ENCODE assay signal across 10 cellular contexts in the genomic region with DNA sequence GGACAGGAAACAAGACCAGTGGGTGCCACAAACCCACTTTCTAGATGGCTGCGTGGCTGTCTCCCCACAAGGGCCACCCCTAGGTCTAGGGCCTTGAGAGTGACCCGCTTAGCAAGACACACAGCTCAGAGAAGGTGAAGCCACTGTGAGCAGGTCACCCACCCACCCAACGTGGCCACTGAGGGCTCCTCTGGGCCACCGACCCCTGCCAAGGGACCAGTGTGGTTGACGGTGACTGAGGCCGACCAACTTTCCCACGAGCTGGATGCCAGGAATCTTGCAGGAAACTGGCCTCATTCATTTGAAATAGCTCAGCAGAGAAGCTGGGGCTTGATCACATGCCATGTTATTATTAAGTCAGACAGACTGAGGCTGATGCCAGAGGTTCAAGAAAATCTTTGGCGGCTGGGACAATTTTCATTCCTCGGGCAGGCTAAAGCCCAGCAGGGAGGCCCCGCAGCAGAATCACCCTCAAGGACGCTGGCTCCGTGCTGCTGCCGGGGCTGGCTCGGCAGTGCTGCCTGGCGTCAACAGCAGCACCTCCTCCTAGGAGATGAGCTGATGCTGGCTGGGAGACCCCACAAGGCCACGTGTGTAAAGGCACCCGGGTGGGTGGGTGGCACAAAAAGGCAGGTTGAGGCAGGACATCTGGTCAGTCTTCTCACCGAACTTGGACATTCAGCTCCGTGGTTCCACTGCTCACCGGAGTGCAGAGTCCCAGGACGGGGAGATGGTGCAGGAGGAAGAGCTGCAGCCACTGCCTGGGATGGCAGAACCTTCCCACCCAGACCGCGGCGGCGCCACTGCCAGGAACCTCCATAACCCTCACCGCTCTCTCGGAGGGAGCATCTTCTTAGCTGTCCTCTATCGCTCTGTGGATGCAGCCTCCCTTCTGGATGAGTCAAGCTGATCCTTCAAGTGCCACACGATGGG. TPM values are rescaled to one million over a fixed set of nuclear protein-coding genes. Genes with fewer than 3 reads are reported as not detected.
DNase-seq lines count a peak whose midpoint lies in the region; ATAC-seq and TF ChIP-seq lines count a peak whose summit lies in the region.
"Had no signal": no experiment of that assay in that cellular context is flagged by ENCODE, and none has a peak within 500 bp of the region (broad histone marks: within the 10 kb centered on the region; RNA-seq: fewer than 3 reads in every experiment).

No MANE protein-coding gene starts in this region.

- H3K4me1 Mint-ChIP-seq in GM23338 = peaks cover 7% of the 10 kb centered on the region

- H3K4me1 ChIP-seq in GM23338 (ENCODE audit: insufficient read depth) = no peaks in the 10 kb centered on the region

- ATAC-seq in left ventricle myocardium superior = peak; percentile 76
- ATAC-seq in GM23338 = no peak
- no peak for ATAC-seq in GM18517 (IDR thresholded peaks at IDR 0.05; ENCODE audit: unreplicated experiment)
- no peak for ATAC-seq in HG03159 (IDR thresholded peaks at IDR 0.05; ENCODE audit: unreplicated experiment)

- H4K20me1 ChIP-seq in GM23338 (replicated peaks; ENCODE audit: insufficient read depth) = peaks cover 20% of the 10 kb centered on the region; the same call in 1 of the 2 replicates

- H3K4me3 ChIP-seq in retinal pigment epithelial cell (ENCODE audit: low read length) = no peak overlapping the region
- H3K4me3 ChIP-seq in GM23338 = no peak overlapping the region

- H3F3A ChIP-seq in GM23338 (replicated peaks; ENCODE audit: low read depth) = peaks cover 20% of the 10 kb centered on the region

- H3K27me3 ChIP-seq in GM23338 (ENCODE audit: insufficient read depth) = no peaks in the 10 kb centered on the region

- no peak overlapping the region for H3K4me2 ChIP-seq in GM23338

- no peak overlapping the region for H3K27ac Mint-ChIP-seq in GM23338
- H3K27ac Mint-ChIP-seq: T-helper 2 cell treated with Interferon-gamma antibody and Interleukin-4, amounts not matched to agents 5 μg/mL and 100 μg/mL, for 36 hours had no signal

- DNase-seq in G401 (ENCODE audit: low spot score) = peak; percentile 58
- DNase-seq in astrocyte of the hippocampus (ENCODE audit: low read depth, low spot score) = peak; percentile 96
- peak; percentile 71 for DNase-seq in left ventricle myocardium superior
- peak; percentile 93 for DNase-seq in retinal pigment epithelial cell (ENCODE audit: low read depth)
- no peak for DNase-seq in NCI-H226
- DNase-seq in GM23338 (ENCODE audit: low spot score) = no peak
- DNase-seq: DMS153 had no signal

- H3K27me3 Mint-ChIP-seq in GM23338 (ENCODE audit: insufficient read depth, low read depth, poor library complexity) = peaks cover 67% of the 10 kb centered on the region

- H3K9me3 Mint-ChIP-seq in GM23338 = peaks cover 3% of the 10 kb centered on the region; the same call in 1 of the 3 replicates
- H3K9me3 Mint-ChIP-seq: T-helper 2 cell treated with Interferon-gamma antibody and Interleukin-4, amounts not matched to agents 5 μg/mL and 100 μg/mL, for 36 hours had no signal

- peaks cover 15% of the 10 kb centered on the region for H3K79me2 ChIP-seq in GM23338 (replicated peaks; ENCODE audit: insufficient read depth)

- H3K36me3 Mint-ChIP-seq in GM23338 (ENCODE audit: low read depth) = peaks cover 98% of the 10 kb centered on the region

- H2AFZ ChIP-seq in GM23338 = no peak overlapping the region

- in situ Hi-C loops in G401 (cut with HindIII; ENCODE audit: low sequenced_read_pairs) = no loop called here

- intact Hi-C loops in left ventricle myocardium superior (cut with micrococcal nuclease) = loop anchor here (10.0 kb wide), 1 partner anchor 65 kb away; no protein-coding TSS in a partner anchor

- H3K4me3 Mint-ChIP-seq in GM23338 = no peak overlapping the region
- H3K4me3 Mint-ChIP-seq: T-helper 2 cell treated with Interferon-gamma antibody and Interleukin-4, amounts not matched to agents 5 μg/mL and 100 μg/mL, for 36 hours had no signal

- H3K36me3 ChIP-seq in GM23338 (ENCODE audit: insufficient read depth) = peaks cover 12% of the 10 kb centered on the region; the same call in 1 of the 2 replicates

- no peaks in the 10 kb centered on the region for H3K9me2 ChIP-seq in GM23338 (ENCODE audit: insufficient read depth)

- TF ChIP-seq CTCF in retinal pigment epithelial cell (conservative IDR thresholded peaks at IDR 0.05; ENCODE audit: low read depth, low read length) (no peak), GM23338 (conservative IDR thresholded peaks at IDR 0.05; ENCODE audit: low read depth in 2 of 2) (no peak)

- no peak overlapping the region for H3K27ac ChIP-seq in GM23338 (ENCODE audit: low read depth)

TF ChIP-seq in GM23338, 12 proteins besides CTCF, POLR2A, EP300 and RAD21:
- TF ChIP-seq, protein P1, sequence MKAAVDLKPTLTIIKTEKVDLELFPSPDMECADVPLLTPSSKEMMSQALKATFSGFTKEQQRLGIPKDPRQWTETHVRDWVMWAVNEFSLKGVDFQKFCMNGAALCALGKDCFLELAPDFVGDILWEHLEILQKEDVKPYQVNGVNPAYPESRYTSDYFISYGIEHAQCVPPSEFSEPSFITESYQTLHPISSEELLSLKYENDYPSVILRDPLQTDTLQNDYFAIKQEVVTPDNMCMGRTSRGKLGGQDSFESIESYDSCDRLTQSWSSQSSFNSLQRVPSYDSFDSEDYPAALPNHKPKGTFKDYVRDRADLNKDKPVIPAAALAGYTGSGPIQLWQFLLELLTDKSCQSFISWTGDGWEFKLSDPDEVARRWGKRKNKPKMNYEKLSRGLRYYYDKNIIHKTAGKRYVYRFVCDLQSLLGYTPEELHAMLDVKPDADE (IDR thresholded peaks at IDR 0.05) = no peak
- TF ChIP-seq REST (IDR thresholded peaks at IDR 0.05; ENCODE audit: unreplicated experiment) = no peak
- no peak for TF ChIP-seq ZNF331 (CRISPR knock-in tag; IDR thresholded peaks at IDR 0.05; ENCODE audit: low read depth)
- TF ChIP-seq JUNB (IDR thresholded peaks at IDR 0.05; ENCODE audit: unreplicated experiment) = no peak
- TF ChIP-seq CREB1 (CRISPR knock-in tag; IDR thresholded peaks at IDR 0.05; ENCODE audit: low read depth) = no peak
TF ChIP-seq in GM23338: peak in this region for 0.

RNA-seq across cellular contexts. Expression of gene ZRANB1, which starts 57.8 kb away (rescaled TPM):
- 15.0 and 17.3 TPM in 2 replicates for total RNA-seq in G401 (2014; rRNA removed; shearing (Covaris generic))
- total RNA-seq in left ventricle myocardium superior = 25.3 TPM
- 26.7 and 27.8 TPM in 2 replicates for total RNA-seq in GM23338 (2014; rRNA removed; shearing (Covaris generic))
- 2.6 and 4.2 TPM in 2 replicates for polyA plus RNA-seq in GM23338 (2016; fragmentation: Nextera tagmentation; extraction: Ambion mirVana)

Comparison
In these comparisons a context has a peak if more than half of its experiments do, and no peak if none do; other contexts are left out.
1. DNase-seq: peak in G401 (single experiment), astrocyte of the hippocampus (single experiment), left ventricle myocardium superior (single experiment) and retinal pigment epithelial cell (single experiment); none in NCI-H226 (single experiment) and GM23338 (single experiment).